Comparison of ENCODE assay signal across 10 cellular contexts in genomic region chr13:77339408-77339807, GRCh38. TPM values are rescaled to one million over a fixed set of nuclear protein-coding genes. Genes with fewer than 3 reads are reported as not detected.
DNase-seq lines count a peak whose midpoint lies in the region; ATAC-seq and TF ChIP-seq lines count a peak whose summit lies in the region.
"Had no signal": no experiment of that assay in that cellular context is flagged by ENCODE, and none has a peak within 500 bp of the region (broad histone marks: within the 10 kb centered on the region; RNA-seq: fewer than 3 reads in every experiment).

No MANE protein-coding gene starts in this region.

- H3K27me3 Mint-ChIP-seq in CD8-positive, alpha-beta T cell (ENCODE audit: low read depth) = no peaks in the 10 kb centered on the region
- H3K27me3 Mint-ChIP-seq in Caco-2 (ENCODE audit: insufficient read depth, unreplicated experiment) = peaks cover 22% of the 10 kb centered on the region

- intact Hi-C loops in CD8-positive, alpha-beta T cell (cut with DNase I, micrococcal nuclease) = no loop called here
- intact Hi-C loops in prostate gland (cut with DNase I) (no loop called here), Caco-2 (cut with micrococcal nuclease; ENCODE audit: unreplicated experiment) (loop anchor here (5.0 kb wide), 1 partner anchor 228 kb away; no protein-coding TSS in a partner anchor)

- H3K4me1 ChIP-seq in CD8-positive, alpha-beta T cell (ENCODE audit: insufficient read depth, low read length) = no peaks in the 10 kb centered on the region
- peaks cover 39% of the 10 kb centered on the region for H3K4me1 ChIP-seq in MM.1S (ENCODE audit: low read length)
- H3K4me1 ChIP-seq in prostate gland (replicated peaks) = no peaks in the 10 kb centered on the region
- peaks cover 0 to 9% (median 0%) of the 10 kb centered on the region in 4 donors for H3K4me1 ChIP-seq in upper lobe of left lung
- H3K4me1 ChIP-seq in Caco-2 = no peaks in the 10 kb centered on the region

- no TSS peak for BruUV-seq in Caco-2 (replicated peaks; lab: Mats Ljungman, UMichigan)

- H3K4me1 Mint-ChIP-seq in CD8-positive, alpha-beta T cell (ENCODE audit: low read depth) = peaks cover 12% of the 10 kb centered on the region
- no peaks in the 10 kb centered on the region for H3K4me1 Mint-ChIP-seq in Caco-2 (ENCODE audit: low read depth, unreplicated experiment)

- TF ChIP-seq POLR2A in GM19099 (IDR thresholded peaks at IDR 0.05; ENCODE audit: extremely low read depth, insufficient read length, low read depth) = peak; percentile 22
- TF ChIP-seq POLR2A in prostate gland (IDR thresholded peaks at IDR 0.05) = no peak
- no peak for TF ChIP-seq POLR2A in upper lobe of left lung (IDR thresholded peaks at IDR 0.05)

- H3K36me3 Mint-ChIP-seq in CD8-positive, alpha-beta T cell = no peaks in the 10 kb centered on the region
- H3K36me3 Mint-ChIP-seq in Caco-2 (ENCODE audit: insufficient read depth, unreplicated experiment) = no peaks in the 10 kb centered on the region

- peak overlapping the region; percentile 88 for H3K4me2 ChIP-seq in MM.1S (ENCODE audit: low read depth, low read length)

- H3K27me3 ChIP-seq in CD8-positive, alpha-beta T cell (ENCODE audit: insufficient read depth, low read length) = no peaks in the 10 kb centered on the region
- H3K27me3 ChIP-seq in MM.1S (replicated peaks; ENCODE audit: insufficient read depth, low read length) (no peaks in the 10 kb centered on the region), prostate gland (replicated peaks; ENCODE audit: insufficient read depth) (no peaks in the 10 kb centered on the region), upper lobe of left lung (no peaks in the 10 kb centered on the region), Caco-2 (replicated peaks; ENCODE audit: control insufficient read depth, insufficient read depth, low read length) (no peaks in the 10 kb centered on the region; the same call in none of the 2 replicates)

- H3K27ac ChIP-seq in CD8-positive, alpha-beta T cell (ENCODE audit: low read depth, low read length) = no peak overlapping the region
- H3K27ac ChIP-seq in MM.1S (ENCODE audit: low read length) (peak overlapping the region; percentile 86), prostate gland (no peak overlapping the region), upper lobe of left lung (no peak overlapping the region)

- TF ChIP-seq EP300 in upper lobe of left lung (IDR thresholded peaks at IDR 0.05) = no peak

- no peaks in the 10 kb centered on the region for H3K9me2 ChIP-seq in MM.1S (replicated peaks; ENCODE audit: insufficient read depth, low read length)

- no peaks in the 10 kb centered on the region for H4K20me1 ChIP-seq in MM.1S (ENCODE audit: insufficient read depth, low read length)

- H3K9me3 Mint-ChIP-seq in CD8-positive, alpha-beta T cell = no peaks in the 10 kb centered on the region
- no peaks in the 10 kb centered on the region for H3K9me3 Mint-ChIP-seq in Caco-2 (ENCODE audit: unreplicated experiment)

- H3K4me3 Mint-ChIP-seq in CD8-positive, alpha-beta T cell = no peak overlapping the region
- H3K4me3 Mint-ChIP-seq in Caco-2 (ENCODE audit: unreplicated experiment) = no peak overlapping the region

- POLR2A ChIA-PET in CD8-positive, alpha-beta T cell (lab: Charles Lee) = interaction anchor here (1.3 kb wide), 1 partner anchor 10 kb away, joined by 5 read pairs; no protein-coding TSS in a partner anchor
- POLR2A ChIA-PET in Caco-2 (lab: Charles Lee) = no interaction called here

- H3K4me3 ChIP-seq in CD8-positive, alpha-beta T cell (ENCODE audit: low read depth, low read length) = no peak overlapping the region
- H3K4me3 ChIP-seq in MM.1S (ENCODE audit: low read length) (peak overlapping the region; percentile 48), prostate gland (no peak overlapping the region), upper lobe of left lung (no peak overlapping the region), Caco-2 (ENCODE audit: low read depth, low read length) (no peak overlapping the region)

- DNase-seq in CD8-positive, alpha-beta T cell = no peak
- DNase-seq in MM.1S (peak; percentile 41), prostate gland (ENCODE audit: low spot score) (no peak), NCI-H2171 (lab: John Stamatoyannopoulos, UW) (no peak), upper lobe of left lung (no peak), Caco-2 (no peak)
- DNase-seq: NCI-H146 had no signal

- H3K9ac ChIP-seq in MM.1S (ENCODE audit: low read length) = peak overlapping the region; percentile 49

- WGBS in prostate gland = 88% methylated on average over 2 of the region's 2 CpGs
- WGBS in upper lobe of left lung, 2 donors = 82 to 84% methylated on average over 2 of the region's 2 CpGs

- no peak for ATAC-seq in CD8-positive, alpha-beta T cell
- ATAC-seq in HG02884 (IDR thresholded peaks at IDR 0.05; ENCODE audit: unreplicated experiment) = peak; percentile 59
- ATAC-seq in upper lobe of left lung (ENCODE audit: low FRiP score in 2 of 2) = no peak

- H3F3A ChIP-seq in MM.1S (ENCODE audit: insufficient read depth, low read length) = peaks cover 25% of the 10 kb centered on the region

- H3K79me2 ChIP-seq in MM.1S (ENCODE audit: low read length) = no peaks in the 10 kb centered on the region

- peak overlapping the region; percentile 33; the same call in 1 of the 2 replicates for H2AFZ ChIP-seq in MM.1S (ENCODE audit: low read length)

- TF ChIP-seq CTCF in CD8-positive, alpha-beta T cell (IDR thresholded peaks at IDR 0.05) = no peak
- TF ChIP-seq CTCF in MM.1S (IDR thresholded peaks at IDR 0.05; ENCODE audit: low read length) = no peak
- no peak for TF ChIP-seq CTCF in prostate gland (IDR thresholded peaks at IDR 0.05)
- TF ChIP-seq CTCF in upper lobe of left lung (IDR thresholded peaks at IDR 0.05) = no peak
- no peak for TF ChIP-seq CTCF in Caco-2 (IDR thresholded peaks at IDR 0.05; ENCODE audit: insufficient read depth in 1 of 2, low read depth in 1 of 2, low read length in 1 of 2, severe bottlenecking in 1 of 2, unreplicated experiment in 1 of 2)

- CTCF ChIA-PET in CD8-positive, alpha-beta T cell (lab: Charles Lee) = no interaction called here
- CTCF ChIA-PET in Caco-2 (lab: Charles Lee) = interaction anchor here (0.6 kb wide), 1 partner anchor 605 kb away, joined by 7 read pairs; no protein-coding TSS in a partner anchor

- H3K9me3 ChIP-seq in CD8-positive, alpha-beta T cell (ENCODE audit: low read length) = no peaks in the 10 kb centered on the region
- no peaks in the 10 kb centered on the region for H3K9me3 ChIP-seq in MM.1S (replicated peaks; ENCODE audit: insufficient read depth, low read length)
- no peaks in the 10 kb centered on the region for H3K9me3 ChIP-seq in prostate gland
- no peaks in the 10 kb centered on the region for H3K9me3 ChIP-seq in upper lobe of left lung
- no peaks in the 10 kb centered on the region for H3K9me3 ChIP-seq in Caco-2

- H3K36me3 ChIP-seq in CD8-positive, alpha-beta T cell (ENCODE audit: insufficient read depth, low read length) = no peaks in the 10 kb centered on the region
- H3K36me3 ChIP-seq in MM.1S (replicated peaks; ENCODE audit: insufficient read depth, low read length) (no peaks in the 10 kb centered on the region), prostate gland (no peaks in the 10 kb centered on the region), upper lobe of left lung (no peaks in the 10 kb centered on the region), Caco-2 (ENCODE audit: control insufficient read depth, insufficient read depth, low read length) (no peaks in the 10 kb centered on the region)

- H3K27ac Mint-ChIP-seq in CD8-positive, alpha-beta T cell = peak overlapping the region; percentile 39
- no peak overlapping the region for H3K27ac Mint-ChIP-seq in Caco-2 (ENCODE audit: unreplicated experiment)
- H3K27ac Mint-ChIP-seq: progenitor cell of endocrine pancreas had no signal

RNA-seq across cellular contexts. Expression of gene MYCBP2, which starts 12.5 kb away (rescaled TPM):
- total RNA-seq in CD8-positive, alpha-beta T cell = 100 to 1,000 TPM in 1 of 2 experiments, 10 to 100 TPM in 1; 92.3 to 105 TPM
- 100 to 1,000 TPM; 127 to 132 TPM for total RNA-seq in prostate gland
- total RNA-seq in upper lobe of left lung = 100 to 1,000 TPM in 3 of 6 donors, 10 to 100 TPM in 3; 83.3 to 288 (median 127) TPM
- total RNA-seq in Caco-2 (2022) = 40.4 and 41.3 TPM in 2 replicates
